Comparison of ENCODE assay signal across 18 cellular contexts in genomic region chr20:5395932-5396727, GRCh38.
"Had no signal": no experiment of that assay in that cellular context is flagged by ENCODE, and none has a peak within 500 bp of the region (broad histone marks: within the 10 kb centered on the region; RNA-seq: fewer than 3 reads in every experiment).

No MANE protein-coding gene starts in this region.

- H3K9me3 ChIP-seq: heart left ventricle, neutrophil, sigmoid colon, tibial artery, upper lobe of left lung, uterus had no signal

- H3K27me3 ChIP-seq: heart left ventricle, sigmoid colon, tibial artery, upper lobe of left lung, uterus had no signal

- ATAC-seq: heart left ventricle; naive thymus-derived CD8-positive, alpha-beta T cell had no signal

- DNase-seq: effector CD4-positive, alpha-beta T cell; endodermal cell; erythroblast; heart left ventricle; hippocampal formation; naive thymus-derived CD8-positive, alpha-beta T cell; posterior cingulate gyrus; sigmoid colon; small intestine; stimulated activated CD4-positive, alpha-beta T cell treated with anti-CD3 and anti-CD28 coated beads, Interleukin-12 subunit alpha, Interleukin-12 subunit beta, amount 100 ng/mL, for 4 hours; stimulated activated naive CD4-positive, alpha-beta T cell; tibial artery; upper lobe of left lung; uterus had no signal

- FAIRE-seq: endothelial cell of umbilical vein, frontal cortex, small intestine had no signal

- H3K27ac ChIP-seq: coronary artery, heart left ventricle, neutrophil, sigmoid colon, tibial artery, upper lobe of left lung, uterus had no signal

- H3K4me1 ChIP-seq: heart left ventricle, sigmoid colon, tibial artery, upper lobe of left lung, uterus had no signal

- H3K9me3 Mint-ChIP-seq: endodermal cell had no signal

- H3K4me1 Mint-ChIP-seq: endodermal cell; naive thymus-derived CD8-positive, alpha-beta T cell had no signal

- H3K4me3 ChIP-seq: coronary artery, heart left ventricle, sigmoid colon, tibial artery, upper lobe of left lung, uterus had no signal

- H3K27ac Mint-ChIP-seq: endodermal cell; naive thymus-derived CD8-positive, alpha-beta T cell had no signal

- H3K36me3 ChIP-seq: heart left ventricle, neutrophil, sigmoid colon, tibial artery, upper lobe of left lung, uterus had no signal

- H3K4me3 Mint-ChIP-seq: endodermal cell; naive thymus-derived CD8-positive, alpha-beta T cell had no signal
